Comparison of ENCODE assay signal across 13 cellular contexts in the genomic region with DNA sequence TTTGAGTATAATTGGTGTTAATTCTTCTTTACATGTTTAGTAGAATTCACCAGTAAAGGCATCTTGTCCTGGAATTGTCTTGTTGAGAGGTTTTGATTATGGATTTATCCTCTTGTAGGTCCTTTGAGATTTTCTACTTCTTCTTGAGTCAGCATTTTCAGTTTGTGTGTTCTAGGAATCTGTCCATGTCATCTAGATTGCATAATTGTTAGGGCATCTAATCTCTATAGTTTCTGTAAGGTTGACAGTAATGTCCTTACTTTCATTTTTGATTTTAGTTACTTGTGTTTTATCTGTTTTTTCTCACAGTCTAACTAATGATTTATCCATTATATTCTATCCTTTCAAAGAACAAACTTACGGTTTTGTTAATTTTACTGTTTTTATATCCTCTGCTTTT.
DNase-seq lines count a peak whose midpoint lies in the region; ATAC-seq, FAIRE-seq and TF ChIP-seq lines count a peak whose summit lies in the region.
"Had no signal": no experiment of that assay in that cellular context is flagged by ENCODE, and none has a peak within 500 bp of the region (broad histone marks: within the 10 kb centered on the region; RNA-seq: fewer than 3 reads in every experiment).

No MANE protein-coding gene starts in this region.

- no peaks in the 10 kb centered on the region for H3K36me3 ChIP-seq in CD8-positive, alpha-beta T cell (ENCODE audit: insufficient read depth, low read length)
- H3K36me3 ChIP-seq in brain microvascular endothelial cell (replicated peaks): no peaks in the 10 kb centered on the region
- H3K36me3 ChIP-seq: tibial artery had no signal

- peaks cover 16% of the 10 kb centered on the region for H3K4me1 ChIP-seq in CD8-positive, alpha-beta T cell (ENCODE audit: insufficient read depth, low read length)
- H3K4me1 ChIP-seq: parathyroid adenoma, tibial artery had no signal

- no peak for DNase-seq in CD8-positive, alpha-beta T cell
- DNase-seq in sciatic nerve (ENCODE audit: low spot score): no peak
- no peak for DNase-seq in brain microvascular endothelial cell
- no peak for DNase-seq in NCI-H1417 treated with DMSO at 0.1 percent for 48 hours (lab: John Stamatoyannopoulos, UW)
- DNase-seq: NCI-H345; SJCRH30; stimulated activated CD4-positive, alpha-beta T cell treated with anti-CD3 and anti-CD28 coated beads, Interleukin-2, amount 100 ng/mL, for 48 hours; tibial artery had no signal

- no peak for TF ChIP-seq CTCF in CD8-positive, alpha-beta T cell (IDR thresholded peaks at IDR 0.05)
- no peak for TF ChIP-seq CTCF in brain microvascular endothelial cell (IDR thresholded peaks at IDR 0.05; ENCODE audit: low read depth, low read length, missing control alignments)

- intact Hi-C loops in CD8-positive, alpha-beta T cell (cut with DNase I, micrococcal nuclease): loop anchor here (2.0 to 5.0 kb wide), 2 partner anchors 46 to 48 kb away; no protein-coding TSS in a partner anchor
- intact Hi-C loops in sciatic nerve (cut with DNase I): no loop called here

- no peak overlapping the region for H3K27ac ChIP-seq in CD8-positive, alpha-beta T cell (ENCODE audit: low read depth, low read length)
- no peak overlapping the region for H3K27ac ChIP-seq in brain microvascular endothelial cell
- H3K27ac ChIP-seq: parathyroid adenoma, SJCRH30, tibial artery had no signal

- H3K27ac Mint-ChIP-seq in CD8-positive, alpha-beta T cell: peak overlapping the region; percentile 62

- H3K36me3 Mint-ChIP-seq in CD8-positive, alpha-beta T cell: no peaks in the 10 kb centered on the region

- H3K27me3 Mint-ChIP-seq in CD8-positive, alpha-beta T cell (ENCODE audit: low read depth): no peaks in the 10 kb centered on the region

- peak; percentile 33 for FAIRE-seq in colon (lab: Jason Lieb, UNC)

- CTCF ChIA-PET in CD8-positive, alpha-beta T cell (lab: Charles Lee): no interaction called here

- no peaks in the 10 kb centered on the region for H3K9me3 ChIP-seq in CD8-positive, alpha-beta T cell (ENCODE audit: low read length)
- H3K9me3 ChIP-seq: SJCRH30, tibial artery had no signal

- no peaks in the 10 kb centered on the region for H3K9me3 Mint-ChIP-seq in CD8-positive, alpha-beta T cell

- no peaks in the 10 kb centered on the region for H3K27me3 ChIP-seq in CD8-positive, alpha-beta T cell (ENCODE audit: insufficient read depth, low read length)
- no peaks in the 10 kb centered on the region for H3K27me3 ChIP-seq in brain microvascular endothelial cell (replicated peaks)
- H3K27me3 ChIP-seq: SJCRH30, tibial artery had no signal

- no peak for ATAC-seq in CD8-positive, alpha-beta T cell
- ATAC-seq in GM19324 (IDR thresholded peaks at IDR 0.05; ENCODE audit: low FRiP score, unreplicated experiment): peak; percentile 51
- ATAC-seq in HG03571 (IDR thresholded peaks at IDR 0.05; ENCODE audit: unreplicated experiment): peak; percentile 53
- ATAC-seq in sciatic nerve: no peak
- no peak for ATAC-seq in HG03521 (IDR thresholded peaks at IDR 0.05; ENCODE audit: unreplicated experiment)

- in situ Hi-C loops in brain microvascular endothelial cell (cut with HindIII; ENCODE audit: low pct_ligation_motif_present, low sequenced_read_pairs): no loop called here

- POLR2A ChIA-PET in CD8-positive, alpha-beta T cell (lab: Charles Lee): no interaction called here

- peak overlapping the region; percentile 1 for H3K4me3 ChIP-seq in CD8-positive, alpha-beta T cell (ENCODE audit: low read depth, low read length)
- no peak overlapping the region for H3K4me3 ChIP-seq in brain microvascular endothelial cell (ENCODE audit: low read depth, low read length)
- H3K4me3 ChIP-seq: SJCRH30, tibial artery had no signal

- peaks cover 30% of the 10 kb centered on the region for H3K4me1 Mint-ChIP-seq in CD8-positive, alpha-beta T cell (ENCODE audit: low read depth)

- H3K4me3 Mint-ChIP-seq in CD8-positive, alpha-beta T cell: peak overlapping the region; percentile 74

Comparison
In these comparisons a context has a peak if more than half of its experiments do, and no peak if none do; other contexts are left out.
1. ATAC-seq: peak in GM19324 (single experiment) and HG03571 (single experiment); none in CD8-positive, alpha-beta T cell (single experiment), sciatic nerve (single experiment) and HG03521 (single experiment).